In genomic region chr16:88023786-88024185, GRCh38 we compare ENCODE assay signal across 16 cellular contexts.
"Had no signal": no experiment of that assay in that cellular context is flagged by ENCODE, and none has a peak within 500 bp of the region (broad histone marks: within the 10 kb centered on the region; RNA-seq: fewer than 3 reads in every experiment).

No MANE protein-coding gene starts in this region.

- H3K4me3 Mint-ChIP-seq: activated CD4-positive, alpha-beta memory T cell treated with anti-CD3 and anti-CD28 coated beads, Interleukin-2, amount 10 ng/mL, durations not matched to agents 7 days and 5 days; activated CD4-positive, alpha-beta T cell treated with anti-CD3 and anti-CD28 coated beads, Interleukin-2, amount 10 ng/mL, durations not matched to agents 24 days and 14 days; activated CD8-positive, alpha-beta memory T cell treated with anti-CD3 and anti-CD28 coated beads, Interleukin-2, amount 10 ng/mL, durations not matched to agents 7 days and 5 days; activated naive CD8-positive, alpha-beta T cell; naive thymus-derived CD4-positive, alpha-beta T cell had no signal

- DNase-seq: activated CD4-positive, alpha-beta memory T cell treated with anti-CD3 and anti-CD28 coated beads, Interleukin-2, amount 10 ng/mL, durations not matched to agents 7 days and 5 days; activated CD4-positive, alpha-beta T cell treated with anti-CD3 and anti-CD28 coated beads, Interleukin-2, amount 10 ng/mL, durations not matched to agents 24 days and 14 days; activated CD8-positive, alpha-beta memory T cell treated with anti-CD3 and anti-CD28 coated beads, Interleukin-2, amount 10 ng/mL, durations not matched to agents 7 days and 5 days; activated naive CD4-positive, alpha-beta T cell; activated T-cell treated with anti-CD3 and anti-CD28 coated beads for 4 hours; cortex of kidney; lower lobe of right lung; naive thymus-derived CD4-positive, alpha-beta T cell; psoas muscle; stimulated activated CD4-positive, alpha-beta T cell treated with anti-CD3 and anti-CD28 coated beads, Interleukin-12 subunit alpha, Interleukin-12 subunit beta, amount 100 ng/mL, for 4 hours; stimulated activated CD4-positive, alpha-beta T cell treated with anti-CD3 and anti-CD28 coated beads, Interleukin-4, amount 100 ng/mL, for 4 hours; stomach had no signal

- ATAC-seq: activated CD4-positive, CD25-positive, alpha-beta regulatory T cell treated with anti-CD3 and anti-CD28 coated beads, Interleukin-2, amount 50 U/mL, for 24 hours; activated CD8-positive, alpha-beta memory T cell treated with anti-CD3 and anti-CD28 coated beads, Interleukin-2, amount 10 ng/mL, durations not matched to agents 7 days and 5 days; gastroesophageal sphincter; naive thymus-derived CD4-positive, alpha-beta T cell had no signal

- H3K9me3 Mint-ChIP-seq: activated CD4-positive, alpha-beta memory T cell treated with anti-CD3 and anti-CD28 coated beads, Interleukin-2, amount 10 ng/mL, durations not matched to agents 7 days and 5 days; activated CD4-positive, alpha-beta T cell treated with anti-CD3 and anti-CD28 coated beads, Interleukin-2, amount 10 ng/mL, durations not matched to agents 24 days and 14 days; activated T-helper 2 cell treated with anti-CD3 and anti-CD28 coated beads, Interferon-gamma antibody, Interleukin-2, Interleukin-4, amounts not matched to agents 10 μg/mL and 5 μg/mL and 100 μg/mL, durations not matched to agents 14 hours and 24 hours and 36 hours; naive thymus-derived CD4-positive, alpha-beta T cell had no signal

- H3K27ac Mint-ChIP-seq: activated CD4-positive, alpha-beta memory T cell treated with anti-CD3 and anti-CD28 coated beads, Interleukin-2, amount 10 ng/mL, durations not matched to agents 7 days and 5 days; activated CD4-positive, alpha-beta T cell treated with anti-CD3 and anti-CD28 coated beads, Interleukin-2, amount 10 ng/mL, durations not matched to agents 24 days and 14 days; activated CD8-positive, alpha-beta memory T cell treated with anti-CD3 and anti-CD28 coated beads, Interleukin-2, amount 10 ng/mL, durations not matched to agents 7 days and 5 days; activated naive CD8-positive, alpha-beta T cell; activated T-helper 2 cell treated with anti-CD3 and anti-CD28 coated beads, Interferon-gamma antibody, Interleukin-2, Interleukin-4, amounts not matched to agents 10 μg/mL and 5 μg/mL and 100 μg/mL, durations not matched to agents 14 hours and 24 hours and 36 hours had no signal

- H3K27me3 Mint-ChIP-seq: activated CD4-positive, alpha-beta memory T cell treated with anti-CD3 and anti-CD28 coated beads, Interleukin-2, amount 10 ng/mL, durations not matched to agents 7 days and 5 days; activated CD4-positive, alpha-beta T cell treated with anti-CD3 and anti-CD28 coated beads, Interleukin-2, amount 10 ng/mL, durations not matched to agents 24 days and 14 days; activated CD8-positive, alpha-beta memory T cell treated with anti-CD3 and anti-CD28 coated beads, Interleukin-2, amount 10 ng/mL, durations not matched to agents 7 days and 5 days; activated naive CD8-positive, alpha-beta T cell; naive thymus-derived CD4-positive, alpha-beta T cell had no signal
